14 cellular contexts compared by ENCODE assay signal in the genomic region with DNA sequence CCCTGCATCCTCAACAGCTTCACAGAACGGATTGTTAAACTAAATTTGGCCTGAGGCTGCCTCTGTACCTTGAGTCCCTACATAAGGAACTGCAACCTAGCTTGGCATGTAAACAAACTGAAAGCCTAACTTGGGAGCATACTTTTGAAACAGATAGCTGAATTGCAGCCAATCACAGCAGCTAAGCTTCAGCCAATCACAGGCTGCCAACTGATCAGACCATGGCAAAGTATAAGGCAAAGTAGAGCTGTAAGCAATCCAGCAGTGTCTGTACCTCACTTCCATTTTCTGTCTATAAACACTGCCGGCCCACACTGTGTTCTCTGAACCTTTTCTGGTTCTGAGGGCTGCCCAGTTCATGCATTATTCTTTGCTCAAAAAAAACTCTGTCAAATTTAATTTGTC. TPM values are rescaled to one million over a fixed set of nuclear protein-coding genes. Genes with fewer than 3 reads are reported as not detected.
DNase-seq lines count a peak whose midpoint lies in the region; ATAC-seq, FAIRE-seq and TF ChIP-seq lines count a peak whose summit lies in the region.
"Had no signal": no experiment of that assay in that cellular context is flagged by ENCODE, and none has a peak within 500 bp of the region (broad histone marks: within the 10 kb centered on the region; RNA-seq: fewer than 3 reads in every experiment).

No MANE protein-coding gene starts in this region.

- no peaks in the 10 kb centered on the region for H4K20me1 ChIP-seq in MM.1S (ENCODE audit: insufficient read depth, low read length)
- no peaks in the 10 kb centered on the region for H4K20me1 ChIP-seq in GM12878 (ENCODE audit: control insufficient read depth, insufficient read depth)
- no peaks in the 10 kb centered on the region for H4K20me1 ChIP-seq in osteoblast (ENCODE audit: insufficient read depth, low read length)

- SMC1A ChIA-PET in GM12878 (lab: Charles Lee; ENCODE audit: uncharacterized antibody, unreplicated experiment): no interaction called here

- no peak for TF ChIP-seq EP300 in GM12878 (IDR thresholded peaks at IDR 0.05; ENCODE audit: borderline replicate concordance in 1 of 2, control insufficient read depth in 1 of 2, low read depth in 2 of 2, low read length in 2 of 2)

- no peak overlapping the region for H3K4me3 Mint-ChIP-seq in activated CD8-positive, alpha-beta T cell treated with anti-CD3 and anti-CD28 coated beads for 36 hours
- no peak overlapping the region for H3K4me3 Mint-ChIP-seq in activated CD8-positive, alpha-beta T cell treated with anti-CD3 and anti-CD28 coated beads, Interleukin-2, amount 10 ng/mL, durations not matched to agents 7 days and 5 days

- no peak overlapping the region for H3K27ac Mint-ChIP-seq in activated CD8-positive, alpha-beta T cell treated with anti-CD3 and anti-CD28 coated beads for 36 hours
- H3K27ac Mint-ChIP-seq in activated CD8-positive, alpha-beta T cell treated with anti-CD3 and anti-CD28 coated beads, Interleukin-2, amount 10 ng/mL, durations not matched to agents 7 days and 5 days: no peak overlapping the region
- H3K27ac Mint-ChIP-seq: activated naive CD4-positive, alpha-beta T cell treated with anti-CD3 and anti-CD28 coated beads, Interleukin-2, amount 50 U/mL, for 72 hours had no signal

- H3K27me3 Mint-ChIP-seq in activated CD8-positive, alpha-beta T cell treated with anti-CD3 and anti-CD28 coated beads for 36 hours: no peaks in the 10 kb centered on the region
- H3K27me3 Mint-ChIP-seq in activated CD8-positive, alpha-beta T cell treated with anti-CD3 and anti-CD28 coated beads, Interleukin-2, amount 10 ng/mL, durations not matched to agents 7 days and 5 days (ENCODE audit: low read depth): peaks cover 3% of the 10 kb centered on the region

- TF ChIP-seq POLR2A in GM12878 (IDR thresholded peaks at IDR 0.05; ENCODE audit: low read depth, low read length): no peak

- H3K9ac ChIP-seq in MM.1S (ENCODE audit: low read length) (no peak overlapping the region), GM12878 (ENCODE audit: control insufficient read depth, insufficient read depth, low read length) (no peak overlapping the region)

- H3K79me2 ChIP-seq in MM.1S (ENCODE audit: low read length) (no peaks in the 10 kb centered on the region), GM12878 (ENCODE audit: control insufficient read depth, insufficient read depth, low read length) (no peaks in the 10 kb centered on the region), osteoblast (ENCODE audit: insufficient read depth, low read length) (no peaks in the 10 kb centered on the region)

- in situ Hi-C loops in GM12878 (cut with MboI): no loop called here

- H3K4me1 Mint-ChIP-seq in activated CD8-positive, alpha-beta T cell treated with anti-CD3 and anti-CD28 coated beads for 36 hours (ENCODE audit: low read depth): no peaks in the 10 kb centered on the region
- H3K4me1 Mint-ChIP-seq in activated CD8-positive, alpha-beta T cell treated with anti-CD3 and anti-CD28 coated beads, Interleukin-2, amount 10 ng/mL, durations not matched to agents 7 days and 5 days (ENCODE audit: low read depth): no peaks in the 10 kb centered on the region

- no peaks in the 10 kb centered on the region for H3K36me3 Mint-ChIP-seq in activated CD8-positive, alpha-beta T cell treated with anti-CD3 and anti-CD28 coated beads for 36 hours (ENCODE audit: low read depth)
- H3K36me3 Mint-ChIP-seq in activated CD8-positive, alpha-beta T cell treated with anti-CD3 and anti-CD28 coated beads, Interleukin-2, amount 10 ng/mL, durations not matched to agents 7 days and 5 days (ENCODE audit: low read depth): no peaks in the 10 kb centered on the region
- H3K36me3 Mint-ChIP-seq: activated naive CD4-positive, alpha-beta T cell treated with anti-CD3 and anti-CD28 coated beads, Interleukin-2, amount 50 U/mL, for 72 hours had no signal

- H3K27ac ChIP-seq in MM.1S (ENCODE audit: low read length) (no peak overlapping the region), GM12878 (ENCODE audit: control insufficient read depth, insufficient read depth) (no peak overlapping the region), osteoblast (ENCODE audit: low read depth, low read length) (no peak overlapping the region)

- WGBS in GM12878 (ENCODE audit: insufficient coverage, insufficient replicate concordance, low lambda C conversion rate, missing lambda C conversion rate): 17% methylated on average over 2 of the region's 2 CpGs

- H3K9me2 ChIP-seq in MM.1S (replicated peaks; ENCODE audit: insufficient read depth, low read length): no peaks in the 10 kb centered on the region

- intact Hi-C loops in activated CD8-positive, alpha-beta T cell treated with anti-CD3 and anti-CD28 coated beads for 36 hours (cut with micrococcal nuclease): no loop called here
- intact Hi-C loops in GM12878 (cut with micrococcal nuclease; ENCODE audit: unreplicated experiment): no loop called here

- H3K4me3 ChIP-seq in MM.1S (ENCODE audit: low read length): no peak overlapping the region
- H3K4me3 ChIP-seq in GM12878: no peak overlapping the region
- no peak overlapping the region for H3K4me3 ChIP-seq in osteoblast (ENCODE audit: insufficient read depth, low read length)

- RAD21 ChIA-PET in GM12878 (lab: Charles Lee; ENCODE audit: unreplicated experiment): no interaction called here

- no peak for TF ChIP-seq RAD21 in GM12878 (IDR thresholded peaks at IDR 0.05; ENCODE audit: insufficient read depth, low read depth, low read length)

- no TSS peak for BruUV-seq in GM12878 (replicated peaks; lab: Mats Ljungman, UMichigan)

- H3K4me2 ChIP-seq in MM.1S (ENCODE audit: low read depth, low read length) (peak overlapping the region; percentile 9; the same call in 1 of the 2 replicates), GM12878 (ENCODE audit: control insufficient read depth, insufficient read depth) (no peak overlapping the region; the same call in 1 of the 2 replicates), osteoblast (ENCODE audit: insufficient read depth, low read length) (peak overlapping the region; percentile 23)

- H3K9me3 ChIP-seq in MM.1S (replicated peaks; ENCODE audit: insufficient read depth, low read length) (no peaks in the 10 kb centered on the region), GM12878 (replicated peaks; ENCODE audit: control insufficient read depth, insufficient read depth, low read length) (no peaks in the 10 kb centered on the region; the same call in 2 of the 3 replicates), osteoblast (ENCODE audit: low read depth, low read length) (no peaks in the 10 kb centered on the region)

- TF ChIP-seq CTCF in activated CD8-positive, alpha-beta T cell treated with anti-CD3 and anti-CD28 coated beads for 36 hours (IDR thresholded peaks at IDR 0.05): no peak
- TF ChIP-seq CTCF in MM.1S (IDR thresholded peaks at IDR 0.05; ENCODE audit: low read length) (no peak), GM12878 (IDR thresholded peaks at IDR 0.05 in 2 of 3, conservative IDR thresholded peaks at IDR 0.05 in 1 of 3; ENCODE audit: control insufficient read depth in 2 of 3, extremely low read depth in 1 of 3, insufficient read depth in 1 of 3, low read depth in 3 of 3, low read length in 3 of 3) (no peak), osteoblast (IDR thresholded peaks at IDR 0.05; ENCODE audit: extremely low read depth, low read depth, low read length) (no peak)

- no peaks in the 10 kb centered on the region for H3F3A ChIP-seq in MM.1S (ENCODE audit: insufficient read depth, low read length)

- H3K9me3 Mint-ChIP-seq in activated CD8-positive, alpha-beta T cell treated with anti-CD3 and anti-CD28 coated beads for 36 hours: peaks cover 3% of the 10 kb centered on the region
- H3K9me3 Mint-ChIP-seq in activated CD8-positive, alpha-beta T cell treated with anti-CD3 and anti-CD28 coated beads, Interleukin-2, amount 10 ng/mL, durations not matched to agents 7 days and 5 days (ENCODE audit: insufficient read depth): peaks cover 2% of the 10 kb centered on the region
- H3K9me3 Mint-ChIP-seq: activated naive CD4-positive, alpha-beta T cell treated with anti-CD3 and anti-CD28 coated beads, Interleukin-2, amount 50 U/mL, for 72 hours had no signal

- CTCF ChIA-PET in activated CD8-positive, alpha-beta T cell treated with anti-CD3 and anti-CD28 coated beads for 36 hours (lab: Charles Lee): no interaction called here
- CTCF ChIA-PET in activated CD8-positive, alpha-beta T cell treated with anti-CD3 and anti-CD28 coated beads, Interleukin-2, amount 10 ng/mL, durations not matched to agents 7 days and 5 days (lab: Charles Lee): no interaction called here
- CTCF ChIA-PET in GM12878 (lab: Yijun Ruan, JAX) (interaction anchor here (0.8 kb wide), 1 partner anchor 154 kb away, joined by 4 read pairs; no protein-coding TSS in a partner anchor), HEK293T (lab: Yijun Ruan, JAX) (no interaction called here)

- FAIRE-seq in GM12878 (lab: Jason Lieb, UNC): no peak

- H2AFZ ChIP-seq in MM.1S (ENCODE audit: low read length) (peak overlapping the region; percentile 14; the same call in 1 of the 2 replicates), GM12878 (ENCODE audit: control insufficient read depth, low read depth, low read length) (peak overlapping the region; percentile 9), osteoblast (ENCODE audit: low read length) (peak overlapping the region; percentile 6)

- no peaks in the 10 kb centered on the region for H3K4me1 ChIP-seq in MM.1S (ENCODE audit: low read length)
- H3K4me1 ChIP-seq in GM12878 (ENCODE audit: control insufficient read depth, insufficient read depth, low read length): no peaks in the 10 kb centered on the region
- no peaks in the 10 kb centered on the region for H3K4me1 ChIP-seq in osteoblast (ENCODE audit: insufficient read depth, low read length)

- peak; percentile 47 for ATAC-seq in activated CD8-positive, alpha-beta T cell treated with anti-CD3 and anti-CD28 coated beads for 36 hours
- no peak for ATAC-seq in activated CD8-positive, alpha-beta T cell treated with anti-CD3 and anti-CD28 coated beads, Interleukin-2, amount 10 ng/mL, durations not matched to agents 7 days and 5 days
- ATAC-seq in GM12878: peak; percentile 59
- ATAC-seq in HG02678 (IDR thresholded peaks at IDR 0.05; ENCODE audit: unreplicated experiment): no peak
- ATAC-seq in GM18517 (IDR thresholded peaks at IDR 0.05; ENCODE audit: unreplicated experiment): no peak
- ATAC-seq: activated naive CD4-positive, alpha-beta T cell treated with anti-CD3 and anti-CD28 coated beads, Interleukin-2, amount 50 U/mL, for 72 hours had no signal

- no peak for DNase-seq in activated CD8-positive, alpha-beta T cell treated with anti-CD3 and anti-CD28 coated beads for 36 hours
- no peak for DNase-seq in activated CD8-positive, alpha-beta T cell treated with anti-CD3 and anti-CD28 coated beads, Interleukin-2, amount 10 ng/mL, durations not matched to agents 7 days and 5 days
- DNase-seq in MM.1S (peak; percentile 15), GM12878 (ENCODE audit: low read depth, low spot score) (peak; percentile 5), osteoblast (ENCODE audit: insufficient read length, low spot score, missing footprints) (no peak), HEK293T (ENCODE audit: extremely low spot score) (no peak)
- DNase-seq: cerebellar nuclear complex, DMS79, KG1, midbrain, posterior cingulate gyrus had no signal

- H3K27me3 ChIP-seq in MM.1S (replicated peaks; ENCODE audit: insufficient read depth, low read length) (no peaks in the 10 kb centered on the region), GM12878 (replicated peaks in 1 of 2; ENCODE audit: control insufficient read depth in 2 of 2, insufficient read depth in 2 of 2, low read length in 1 of 2) (no peaks in the 10 kb centered on the region), osteoblast (ENCODE audit: insufficient read depth, low read length) (no peaks in the 10 kb centered on the region)

- H3K36me3 ChIP-seq in MM.1S (replicated peaks; ENCODE audit: insufficient read depth, low read length): no peaks in the 10 kb centered on the region
- H3K36me3 ChIP-seq in GM12878 (ENCODE audit: control insufficient read depth in 2 of 2, insufficient read depth in 2 of 2, low read length in 1 of 2): no peaks in the 10 kb centered on the region
- H3K36me3 ChIP-seq in osteoblast (ENCODE audit: insufficient read depth, low read length): no peaks in the 10 kb centered on the region

- POLR2A ChIA-PET in activated CD8-positive, alpha-beta T cell treated with anti-CD3 and anti-CD28 coated beads for 36 hours (lab: Charles Lee): no interaction called here
- POLR2A ChIA-PET in activated CD8-positive, alpha-beta T cell treated with anti-CD3 and anti-CD28 coated beads, Interleukin-2, amount 10 ng/mL, durations not matched to agents 7 days and 5 days (lab: Charles Lee): no interaction called here
- POLR2A ChIA-PET in GM12878 (lab: Charles Lee): no interaction called here
- POLR2A ChIA-PET in HEK293T (lab: Yijun Ruan, JAX): interaction anchor here (1.6 kb wide), 1 partner anchor 9 kb away, joined by 8 read pairs; a partner anchor contains a TSS

RNA-seq across cellular contexts. Expression of a gene that starts 8.9 kb away (rescaled TPM):
- total RNA-seq in activated CD8-positive, alpha-beta T cell treated with anti-CD3 and anti-CD28 coated beads for 36 hours: 1 to 10 TPM; 2.6 to 2.8 TPM
- total RNA-seq in activated CD8-positive, alpha-beta T cell treated with anti-CD3 and anti-CD28 coated beads, Interleukin-2, amount 10 ng/mL, durations not matched to agents 7 days and 5 days: 1 to 10 TPM; 2.2 to 2.3 TPM
- total RNA-seq in GM12878 (2013; cell fraction: nucleolus; rRNA removed): not detected in 2 replicates
- total RNA-seq in GM12878 (2014; rRNA removed) (0.40 and 1.0 TPM in 2 replicates), GM12878 (2014; rRNA removed; fragmentation: Illumina TruSeq; extraction: Trizol) (0.76 and 1.1 TPM in 2 replicates), GM12878 (2021) (0.40 and 0.72 TPM in 2 replicates), osteoblast (5.9 and 6.2 TPM in 2 replicates)
- 0.56 TPM for polyA plus RNA-seq in GM12878 (2011; ENCODE audit: low read depth)
- polyA plus RNA-seq in GM12878 (2011; rRNA removed) (not detected in 2 replicates), GM12878 (2014; fragmentation: Illumina TruSeq; extraction: Trizol) (0.04 and 0.06 TPM in 2 replicates), GM12878 (2014; fragmentation: Nextera tagmentation; extraction: Ambion mirVana) (under 1 TPM; 0.26 to 0.39 TPM), GM12878 (2014; rRNA removed) (0.09 and 0.15 TPM in 2 replicates), GM12878 (2016; fragmentation: Nextera tagmentation; extraction: Ambion mirVana) (under 1 TPM; 0.03 to 0.20 TPM)
- polyA plus RNA-seq in GM12878 (2011; cell fraction: cytosol; rRNA removed): not detected in 2 replicates
- polyA plus RNA-seq in GM12878 (2011; cell fraction: nucleus; rRNA removed): not detected in 2 replicates
- 0.18 and 0.37 TPM in 2 replicates for polyA plus RNA-seq in GM12878 (2012)
- polyA minus RNA-seq in GM12878 (2011; rRNA and poly(A)+ RNA removed): not detected in 2 replicates
- polyA minus RNA-seq in GM12878 (2011; cell fraction: cytosol; rRNA and poly(A)+ RNA removed): not detected in 2 replicates
- not detected in 2 replicates for polyA minus RNA-seq in GM12878 (2011; cell fraction: nucleus; rRNA and poly(A)+ RNA removed)

RNA-seq across cellular contexts. Expression of a gene that starts 31.9 kb away (rescaled TPM):
- total RNA-seq in activated CD8-positive, alpha-beta T cell treated with anti-CD3 and anti-CD28 coated beads for 36 hours: 10 to 100 TPM; 71.6 to 79.6 TPM
- 10 to 100 TPM; 55.9 to 59.1 TPM for total RNA-seq in activated CD8-positive, alpha-beta T cell treated with anti-CD3 and anti-CD28 coated beads, Interleukin-2, amount 10 ng/mL, durations not matched to agents 7 days and 5 days
- total RNA-seq in GM12878 (2013; cell fraction: nucleolus; rRNA removed): 243 and 246 TPM in 2 replicates
- total RNA-seq in GM12878 (2014; rRNA removed) (50.2 and 54.5 TPM in 2 replicates), GM12878 (2014; rRNA removed; fragmentation: Illumina TruSeq; extraction: Trizol) (66.1 and 70.9 TPM in 2 replicates), GM12878 (2021) (64.5 and 69.8 TPM in 2 replicates), osteoblast (116 and 117 TPM in 2 replicates)
- polyA plus RNA-seq in GM12878 (2011; ENCODE audit: low read depth): 30.9 TPM
- polyA plus RNA-seq in GM12878 (2011; rRNA removed) (54.6 and 72.1 TPM in 2 replicates), GM12878 (2014; fragmentation: Illumina TruSeq; extraction: Trizol) (50.0 and 65.1 TPM in 2 replicates), GM12878 (2014; fragmentation: Nextera tagmentation; extraction: Ambion mirVana) (10 to 100 TPM; 11.2 to 18.7 TPM), GM12878 (2014; rRNA removed) (52.0 and 54.9 TPM in 2 replicates), GM12878 (2016; fragmentation: Nextera tagmentation; extraction: Ambion mirVana) (10 to 100 TPM; 28.4 to 30.9 TPM)
- 28.3 and 29.1 TPM in 2 replicates for polyA plus RNA-seq in GM12878 (2011; cell fraction: cytosol; rRNA removed)
- polyA plus RNA-seq in GM12878 (2011; cell fraction: nucleus; rRNA removed): 72.9 and 104 TPM in 2 replicates
- polyA plus RNA-seq in GM12878 (2012): 41.6 and 45.2 TPM in 2 replicates
- 138 and 166 TPM in 2 replicates for polyA minus RNA-seq in GM12878 (2011; rRNA and poly(A)+ RNA removed)
- polyA minus RNA-seq in GM12878 (2011; cell fraction: cytosol; rRNA and poly(A)+ RNA removed): 54.9 and 66.5 TPM in 2 replicates
- polyA minus RNA-seq in GM12878 (2011; cell fraction: nucleus; rRNA and poly(A)+ RNA removed): 65.2 and 78.5 TPM in 2 replicates

Comparison
In these comparisons a context has a peak if more than half of its experiments do, and no peak if none do; other contexts are left out.
1. ATAC-seq: peak in activated CD8-positive, alpha-beta T cell treated with anti-CD3 and anti-CD28 coated beads for 36 hours (single experiment) and GM12878 (single experiment); none in activated CD8-positive, alpha-beta T cell treated with anti-CD3 and anti-CD28 coated beads, Interleukin-2, amount 10 ng/mL, durations not matched to agents 7 days and 5 days (single experiment), HG02678 (single experiment) and GM18517 (single experiment).
2. DNase-seq: peak in MM.1S (single experiment) and GM12878 (single experiment); none in activated CD8-positive, alpha-beta T cell treated with anti-CD3 and anti-CD28 coated beads for 36 hours (single experiment), activated CD8-positive, alpha-beta T cell treated with anti-CD3 and anti-CD28 coated beads, Interleukin-2, amount 10 ng/mL, durations not matched to agents 7 days and 5 days (single experiment), osteoblast (single experiment) and HEK293T (single experiment).
3. Peak in every context shown above with its lines, with median percentiles within 50 percentile points of each other: H2AFZ ChIP-seq.